11 cellular contexts compared by ENCODE assay signal in genomic region chr14:102539544-102540309, GRCh38. TPM values are rescaled to one million over a fixed set of nuclear protein-coding genes. Genes with fewer than 3 reads are reported as not detected.
DNase-seq lines count a peak whose midpoint lies in the region; TF ChIP-seq lines count a peak whose summit lies in the region.
"Had no signal": no experiment of that assay in that cellular context is flagged by ENCODE, and none has a peak within 500 bp of the region (broad histone marks: within the 10 kb centered on the region; RNA-seq: fewer than 3 reads in every experiment).

No MANE protein-coding gene starts in this region.

- WGBS in hepatocyte (ENCODE audit: low lambda C conversion rate, missing lambda C conversion rate), result 69% methylated on average over 17 of the region's 17 CpGs
- WGBS in esophagus muscularis mucosa, result 64% methylated on average over 6 of the region's 17 CpGs
- WGBS in prostate gland, result 51% methylated on average over 17 of the region's 17 CpGs

- TF ChIP-seq CTCF in hepatocyte (IDR thresholded peaks at IDR 0.05; ENCODE audit: poor library complexity) (no peak), esophagus muscularis mucosa (IDR thresholded peaks at IDR 0.05) (no peak), prostate gland (IDR thresholded peaks at IDR 0.05) (no peak)

- H3K27me3 ChIP-seq in adipocyte (replicated peaks; ENCODE audit: control insufficient read depth, insufficient read depth, low read length), result peaks cover 9% of the 10 kb centered on the region
- H3K27me3 ChIP-seq in hepatocyte, result no peaks in the 10 kb centered on the region
- H3K27me3 ChIP-seq in esophagus muscularis mucosa, result peaks cover 0 to 53% (median 8%) of the 10 kb centered on the region in 4 donors
- peaks cover 1% of the 10 kb centered on the region for H3K27me3 ChIP-seq in prostate gland (replicated peaks; ENCODE audit: insufficient read depth)

- H3K9ac ChIP-seq in adipocyte (ENCODE audit: low read length), result no peak overlapping the region

- H3K27ac ChIP-seq in hepatocyte (peak overlapping the region; percentile 67), esophagus muscularis mucosa (replicated peaks in 1 of 4) (no peak overlapping the region), prostate gland (no peak overlapping the region)
- H3K27ac ChIP-seq: PC-9 had no signal

- H3K4me3 ChIP-seq in adipocyte (ENCODE audit: low read length) (no peak overlapping the region), hepatocyte (no peak overlapping the region), esophagus muscularis mucosa (no peak overlapping the region), prostate gland (no peak overlapping the region)
- H3K4me3 ChIP-seq: PC-9 had no signal

- intact Hi-C loops in esophagus muscularis mucosa (cut with DNase I) (no loop called here), prostate gland (cut with DNase I) (no loop called here)

- H2AFZ ChIP-seq in hepatocyte, result no peak overlapping the region
- H2AFZ ChIP-seq: PC-9 had no signal

- H3K36me3 ChIP-seq in adipocyte (ENCODE audit: control insufficient read depth, insufficient read depth, low read length, severe bottlenecking) (no peaks in the 10 kb centered on the region), hepatocyte (replicated peaks; ENCODE audit: insufficient read depth, low read depth) (no peaks in the 10 kb centered on the region), esophagus muscularis mucosa (no peaks in the 10 kb centered on the region), prostate gland (no peaks in the 10 kb centered on the region)

- H4K20me1 ChIP-seq in hepatocyte (ENCODE audit: insufficient read depth, poor library complexity, severe bottlenecking), result no peaks in the 10 kb centered on the region

- no peaks in the 10 kb centered on the region for H3K79me2 ChIP-seq in hepatocyte

- peak; percentile 75 for DNase-seq in DMS79 (lab: John Stamatoyannopoulos, UW)
- DNase-seq in NCI-H1694 treated with DMSO at 0.1 percent for 48 hours (lab: John Stamatoyannopoulos, UW), result peak; percentile 99
- DNase-seq in adipocyte (ENCODE audit: low read depth), result peak; percentile 31
- DNase-seq in hepatocyte (ENCODE audit: low spot score), result peak; percentile 79
- DNase-seq in activated T-cell treated with anti-CD3 and anti-CD28 coated beads for 4 hours, result no peak
- no peak for DNase-seq in esophagus muscularis mucosa (ENCODE audit: extremely low spot score)
- no peak for DNase-seq in prostate gland (ENCODE audit: low spot score)
- DNase-seq in SKM-1 treated with dmso at 0.1 percent for 144 hours (lab: John Stamatoyannopoulos, UW; ENCODE audit: unreplicated experiment), result no peak
- DNase-seq: activated effector memory CD4-positive, alpha-beta T cell treated with Interleukin-2 at 50 U/mL for 16 hours; PC-9; stimulated activated naive B cell treated with anti-CD40 and anti-IgM and Interleukin-4, amounts not matched to agents 10 μg/mL and 1 μg/mL and 100 μg/mL, for 72 hours had no signal

- no peaks in the 10 kb centered on the region for H3K9me2 ChIP-seq in hepatocyte (replicated peaks; ENCODE audit: insufficient read depth)

- H3K9me3 ChIP-seq in adipocyte (ENCODE audit: control insufficient read depth, low read length) (no peaks in the 10 kb centered on the region), hepatocyte (ENCODE audit: low read depth) (no peaks in the 10 kb centered on the region), esophagus muscularis mucosa (no peaks in the 10 kb centered on the region), prostate gland (no peaks in the 10 kb centered on the region)

- peak overlapping the region; percentile 59 for H3K4me2 ChIP-seq in hepatocyte
- H3K4me2 ChIP-seq: PC-9 had no signal

- TF ChIP-seq POLR2A in esophagus muscularis mucosa (IDR thresholded peaks at IDR 0.05; ENCODE audit: low read depth) (no peak), prostate gland (IDR thresholded peaks at IDR 0.05) (no peak)

- TF ChIP-seq EP300 in esophagus muscularis mucosa (IDR thresholded peaks at IDR 0.05), result no peak

- H3K4me1 ChIP-seq in adipocyte (ENCODE audit: control insufficient read depth, insufficient read depth, low read length) (no peaks in the 10 kb centered on the region), hepatocyte (ENCODE audit: insufficient read depth) (peaks cover 34% of the 10 kb centered on the region), esophagus muscularis mucosa (peaks cover 10 to 17% (median 15%) of the 10 kb centered on the region in 4 donors), prostate gland (replicated peaks) (no peaks in the 10 kb centered on the region)

RNA-seq across cellular contexts. Expression of gene ANKRD9, which starts 30.2 kb away (rescaled TPM):
- total RNA-seq in hepatocyte, result 43.8 and 46.5 TPM in 2 replicates
- 88.1 and 90.7 TPM in 2 replicates for polyA plus RNA-seq in hepatocyte
- total RNA-seq in esophagus muscularis mucosa, result 10 to 100 TPM; 33.2 to 74.0 (median 54.2) TPM
- 10 to 100 TPM; 81.1 to 81.5 TPM for total RNA-seq in prostate gland

RNA-seq across cellular contexts. Expression of gene RCOR1, which starts 52.7 kb away (rescaled TPM):
- 27.0 and 30.2 TPM in 2 replicates for total RNA-seq in hepatocyte
- polyA plus RNA-seq in hepatocyte, result 9.9 and 12.2 TPM in 2 replicates
- 10 to 100 TPM; 12.9 to 14.8 (median 13.8) TPM for total RNA-seq in esophagus muscularis mucosa
- 10 to 100 TPM; 14.4 to 26.6 TPM for total RNA-seq in prostate gland

Comparison
In these comparisons a context has a peak if more than half of its experiments do, and no peak if none do; other contexts are left out.
1. DNase-seq: peak in DMS79 (single experiment), NCI-H1694 treated with DMSO at 0.1 percent for 48 hours (single experiment), adipocyte (single experiment) and hepatocyte (single experiment); none in activated T-cell treated with anti-CD3 and anti-CD28 coated beads for 4 hours (single experiment), esophagus muscularis mucosa (single experiment), prostate gland (single experiment) and SKM-1 treated with dmso at 0.1 percent for 144 hours (single experiment).